ENCODE assay signal across 1 cellular context in the genomic region with DNA sequence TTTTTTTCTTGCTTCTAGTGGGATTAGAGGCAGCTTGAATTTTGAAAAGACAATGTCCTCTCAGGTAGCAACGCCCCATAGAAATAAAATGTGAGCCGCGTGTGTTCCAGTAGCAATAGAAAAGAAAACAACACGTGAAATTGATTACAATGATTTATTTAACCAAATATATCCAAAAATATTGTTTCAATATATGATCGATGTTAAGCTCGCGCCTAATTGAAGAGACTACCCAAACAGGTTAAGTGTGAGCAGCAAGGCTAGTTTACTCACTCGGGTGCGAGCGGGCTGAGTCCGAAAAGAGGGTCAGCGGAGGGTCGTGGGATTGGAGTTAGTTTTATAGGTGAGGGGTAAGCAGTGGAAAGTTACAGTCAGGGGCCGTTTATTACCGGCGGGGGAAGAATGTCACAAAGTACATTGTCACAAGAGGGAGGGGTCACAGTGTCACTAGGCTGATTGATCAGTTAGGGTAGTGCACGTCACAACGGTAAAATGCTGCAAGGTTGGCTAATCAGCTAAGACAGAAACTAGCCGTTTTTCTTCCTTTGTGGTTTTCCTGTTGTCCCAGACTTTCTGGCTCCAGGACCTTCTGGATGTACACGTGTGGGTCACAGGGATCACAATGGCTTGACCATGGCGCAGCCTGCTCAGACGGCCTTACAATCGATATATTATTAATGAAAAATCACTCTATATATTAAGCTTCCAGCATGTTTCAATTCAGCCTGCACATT.
TF ChIP-seq lines count a peak whose summit lies in the region.

No MANE protein-coding gene starts in this region.

TF ChIP-seq in K562, 482 proteins besides CTCF, POLR2A, EP300 and RAD21 (continues in another document):
- TF ChIP-seq MBD2 (IDR thresholded peaks at IDR 0.05; ENCODE audit: borderline replicate concordance, low read depth) (no peak), L3MBTL2 (IDR thresholded peaks at IDR 0.05) (peak; percentile 62; the same call in 1 of the 2 replicates), EZH2 (IDR thresholded peaks at IDR 0.05; ENCODE audit: borderline replicate concordance, low read depth, low read length) (no peak), TRIM24 (IDR thresholded peaks at IDR 0.05) (peak; percentile 47 to 57; a peak in 3 of 4 replicates), NR4A1 (CRISPR knock-in tag; IDR thresholded peaks at IDR 0.05) (no peak), NR4A1 (tag; IDR thresholded peaks at IDR 0.05) (no peak), ARID1B (IDR thresholded peaks at IDR 0.05) (peak; percentile 20; the same call in 1 of the 2 replicates), CREM (IDR thresholded peaks at IDR 0.05; ENCODE audit: low read depth) (peak; percentile 69), KDM5B (IDR thresholded peaks at IDR 0.05; ENCODE audit: insufficient replicate concordance, low read depth, low read length) (no peak), NCOA1 (IDR thresholded peaks at IDR 0.05; ENCODE audit: low read depth) (peak; percentile 44; the same call in 1 of the 2 replicates), MEIS2 (IDR thresholded peaks at IDR 0.05; ENCODE audit: partially characterized antibody) (peak; percentile 77), CHCHD3 (CRISPR knock-in tag; IDR thresholded peaks at IDR 0.05) (no peak), CBFA2T3 (IDR thresholded peaks at IDR 0.05) (0 out of 2 replicates have a peak, but pooled peaks have one; percentile 11), CEBPG (CRISPR knock-in tag; IDR thresholded peaks at IDR 0.05) (peak; percentile 18; the same call in 1 of the 2 replicates), CEBPG (tag; conservative IDR thresholded peaks at IDR 0.05 in 1 of 2, IDR thresholded peaks at IDR 0.05 in 1 of 2) (0 out of 4 replicates have a peak, but pooled peaks of 1 of the 2 experiments have one; percentile 15), BCOR (IDR thresholded peaks at IDR 0.05) (0 out of 2 replicates have a peak, but pooled peaks have one; percentile 7), MEF2A (IDR thresholded peaks at IDR 0.05; ENCODE audit: control insufficient read depth, low read depth, low read length) (no peak), ZBTB7A (IDR thresholded peaks at IDR 0.05; ENCODE audit: borderline replicate concordance, control insufficient read depth, low read depth, low read length) (peak; percentile 64; the same call in 1 of the 2 replicates), HNRNPL (IDR thresholded peaks at IDR 0.05; ENCODE audit: low read depth, low read length) (no peak), MECOM (CRISPR knock-in tag; IDR thresholded peaks at IDR 0.05) (peak; percentile 45; the same call in 1 of the 2 replicates), RBM25 (IDR thresholded peaks at IDR 0.05; ENCODE audit: low read depth, low read length, severe bottlenecking) (no peak), FUS (optimal IDR thresholded peaks at IDR 0.05; ENCODE audit: low read depth, low read length) (no peak), CBX3 (IDR thresholded peaks at IDR 0.05; ENCODE audit: borderline replicate concordance in 1 of 2, low read length in 2 of 2) (peak in 1 of 2 experiments; percentile 61; a peak in 1 of 3 replicates), ZNF586 (CRISPR knock-in tag; conservative IDR thresholded peaks at IDR 0.05) (no peak), ZNF324 (CRISPR knock-in tag; IDR thresholded peaks at IDR 0.05) (0 out of 2 replicates have a peak, but pooled peaks have one; percentile 47), KLF16 (IDR thresholded peaks at IDR 0.05) (no peak)
- TF ChIP-seq, protein P1, sequence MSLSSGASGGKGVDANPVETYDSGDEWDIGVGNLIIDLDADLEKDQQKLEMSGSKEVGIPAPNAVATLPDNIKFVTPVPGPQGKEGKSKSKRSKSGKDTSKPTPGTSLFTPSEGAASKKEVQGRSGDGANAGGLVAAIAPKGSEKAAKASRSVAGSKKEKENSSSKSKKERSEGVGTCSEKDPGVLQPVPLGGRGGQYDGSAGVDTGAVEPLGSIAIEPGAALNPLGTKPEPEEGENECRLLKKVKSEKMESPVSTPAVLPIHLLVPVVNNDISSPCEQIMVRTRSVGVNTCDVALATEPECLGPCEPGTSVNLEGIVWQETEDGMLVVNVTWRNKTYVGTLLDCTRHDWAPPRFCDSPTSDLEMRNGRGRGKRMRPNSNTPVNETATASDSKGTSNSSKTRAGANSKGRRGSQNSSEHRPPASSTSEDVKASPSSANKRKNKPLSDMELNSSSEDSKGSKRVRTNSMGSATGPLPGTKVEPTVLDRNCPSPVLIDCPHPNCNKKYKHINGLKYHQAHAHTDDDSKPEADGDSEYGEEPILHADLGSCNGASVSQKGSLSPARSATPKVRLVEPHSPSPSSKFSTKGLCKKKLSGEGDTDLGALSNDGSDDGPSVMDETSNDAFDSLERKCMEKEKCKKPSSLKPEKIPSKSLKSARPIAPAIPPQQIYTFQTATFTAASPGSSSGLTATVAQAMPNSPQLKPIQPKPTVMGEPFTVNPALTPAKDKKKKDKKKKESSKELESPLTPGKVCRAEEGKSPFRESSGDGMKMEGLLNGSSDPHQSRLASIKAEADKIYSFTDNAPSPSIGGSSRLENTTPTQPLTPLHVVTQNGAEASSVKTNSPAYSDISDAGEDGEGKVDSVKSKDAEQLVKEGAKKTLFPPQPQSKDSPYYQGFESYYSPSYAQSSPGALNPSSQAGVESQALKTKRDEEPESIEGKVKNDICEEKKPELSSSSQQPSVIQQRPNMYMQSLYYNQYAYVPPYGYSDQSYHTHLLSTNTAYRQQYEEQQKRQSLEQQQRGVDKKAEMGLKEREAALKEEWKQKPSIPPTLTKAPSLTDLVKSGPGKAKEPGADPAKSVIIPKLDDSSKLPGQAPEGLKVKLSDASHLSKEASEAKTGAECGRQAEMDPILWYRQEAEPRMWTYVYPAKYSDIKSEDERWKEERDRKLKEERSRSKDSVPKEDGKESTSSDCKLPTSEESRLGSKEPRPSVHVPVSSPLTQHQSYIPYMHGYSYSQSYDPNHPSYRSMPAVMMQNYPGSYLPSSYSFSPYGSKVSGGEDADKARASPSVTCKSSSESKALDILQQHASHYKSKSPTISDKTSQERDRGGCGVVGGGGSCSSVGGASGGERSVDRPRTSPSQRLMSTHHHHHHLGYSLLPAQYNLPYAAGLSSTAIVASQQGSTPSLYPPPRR (CRISPR knock-in tag; IDR thresholded peaks at IDR 0.05; ENCODE audit: borderline replicate concordance): no peak
- TF ChIP-seq, protein P2, sequence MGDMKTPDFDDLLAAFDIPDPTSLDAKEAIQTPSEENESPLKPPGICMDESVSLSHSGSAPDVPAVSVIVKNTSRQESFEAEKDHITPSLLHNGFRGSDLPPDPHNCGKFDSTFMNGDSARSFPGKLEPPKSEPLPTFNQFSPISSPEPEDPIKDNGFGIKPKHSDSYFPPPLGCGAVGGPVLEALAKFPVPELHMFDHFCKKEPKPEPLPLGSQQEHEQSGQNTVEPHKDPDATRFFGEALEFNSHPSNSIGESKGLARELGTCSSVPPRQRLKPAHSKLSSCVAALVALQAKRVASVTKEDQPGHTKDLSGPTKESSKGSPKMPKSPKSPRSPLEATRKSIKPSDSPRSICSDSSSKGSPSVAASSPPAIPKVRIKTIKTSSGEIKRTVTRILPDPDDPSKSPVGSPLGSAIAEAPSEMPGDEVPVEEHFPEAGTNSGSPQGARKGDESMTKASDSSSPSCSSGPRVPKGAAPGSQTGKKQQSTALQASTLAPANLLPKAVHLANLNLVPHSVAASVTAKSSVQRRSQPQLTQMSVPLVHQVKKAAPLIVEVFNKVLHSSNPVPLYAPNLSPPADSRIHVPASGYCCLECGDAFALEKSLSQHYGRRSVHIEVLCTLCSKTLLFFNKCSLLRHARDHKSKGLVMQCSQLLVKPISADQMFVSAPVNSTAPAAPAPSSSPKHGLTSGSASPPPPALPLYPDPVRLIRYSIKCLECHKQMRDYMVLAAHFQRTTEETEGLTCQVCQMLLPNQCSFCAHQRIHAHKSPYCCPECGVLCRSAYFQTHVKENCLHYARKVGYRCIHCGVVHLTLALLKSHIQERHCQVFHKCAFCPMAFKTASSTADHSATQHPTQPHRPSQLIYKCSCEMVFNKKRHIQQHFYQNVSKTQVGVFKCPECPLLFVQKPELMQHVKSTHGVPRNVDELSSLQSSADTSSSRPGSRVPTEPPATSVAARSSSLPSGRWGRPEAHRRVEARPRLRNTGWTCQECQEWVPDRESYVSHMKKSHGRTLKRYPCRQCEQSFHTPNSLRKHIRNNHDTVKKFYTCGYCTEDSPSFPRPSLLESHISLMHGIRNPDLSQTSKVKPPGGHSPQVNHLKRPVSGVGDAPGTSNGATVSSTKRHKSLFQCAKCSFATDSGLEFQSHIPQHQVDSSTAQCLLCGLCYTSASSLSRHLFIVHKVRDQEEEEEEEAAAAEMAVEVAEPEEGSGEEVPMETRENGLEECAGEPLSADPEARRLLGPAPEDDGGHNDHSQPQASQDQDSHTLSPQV (IDR thresholded peaks at IDR 0.05): 0 out of 2 replicates have a peak, but pooled peaks have one; percentile 12
- TF ChIP-seq, protein P3, sequence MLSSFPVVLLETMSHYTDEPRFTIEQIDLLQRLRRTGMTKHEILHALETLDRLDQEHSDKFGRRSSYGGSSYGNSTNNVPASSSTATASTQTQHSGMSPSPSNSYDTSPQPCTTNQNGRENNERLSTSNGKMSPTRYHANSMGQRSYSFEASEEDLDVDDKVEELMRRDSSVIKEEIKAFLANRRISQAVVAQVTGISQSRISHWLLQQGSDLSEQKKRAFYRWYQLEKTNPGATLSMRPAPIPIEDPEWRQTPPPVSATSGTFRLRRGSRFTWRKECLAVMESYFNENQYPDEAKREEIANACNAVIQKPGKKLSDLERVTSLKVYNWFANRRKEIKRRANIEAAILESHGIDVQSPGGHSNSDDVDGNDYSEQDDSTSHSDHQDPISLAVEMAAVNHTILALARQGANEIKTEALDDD (IDR thresholded peaks at IDR 0.05): peak; percentile 57; the same call in 1 of the 2 replicates
- TF ChIP-seq, protein P4, sequence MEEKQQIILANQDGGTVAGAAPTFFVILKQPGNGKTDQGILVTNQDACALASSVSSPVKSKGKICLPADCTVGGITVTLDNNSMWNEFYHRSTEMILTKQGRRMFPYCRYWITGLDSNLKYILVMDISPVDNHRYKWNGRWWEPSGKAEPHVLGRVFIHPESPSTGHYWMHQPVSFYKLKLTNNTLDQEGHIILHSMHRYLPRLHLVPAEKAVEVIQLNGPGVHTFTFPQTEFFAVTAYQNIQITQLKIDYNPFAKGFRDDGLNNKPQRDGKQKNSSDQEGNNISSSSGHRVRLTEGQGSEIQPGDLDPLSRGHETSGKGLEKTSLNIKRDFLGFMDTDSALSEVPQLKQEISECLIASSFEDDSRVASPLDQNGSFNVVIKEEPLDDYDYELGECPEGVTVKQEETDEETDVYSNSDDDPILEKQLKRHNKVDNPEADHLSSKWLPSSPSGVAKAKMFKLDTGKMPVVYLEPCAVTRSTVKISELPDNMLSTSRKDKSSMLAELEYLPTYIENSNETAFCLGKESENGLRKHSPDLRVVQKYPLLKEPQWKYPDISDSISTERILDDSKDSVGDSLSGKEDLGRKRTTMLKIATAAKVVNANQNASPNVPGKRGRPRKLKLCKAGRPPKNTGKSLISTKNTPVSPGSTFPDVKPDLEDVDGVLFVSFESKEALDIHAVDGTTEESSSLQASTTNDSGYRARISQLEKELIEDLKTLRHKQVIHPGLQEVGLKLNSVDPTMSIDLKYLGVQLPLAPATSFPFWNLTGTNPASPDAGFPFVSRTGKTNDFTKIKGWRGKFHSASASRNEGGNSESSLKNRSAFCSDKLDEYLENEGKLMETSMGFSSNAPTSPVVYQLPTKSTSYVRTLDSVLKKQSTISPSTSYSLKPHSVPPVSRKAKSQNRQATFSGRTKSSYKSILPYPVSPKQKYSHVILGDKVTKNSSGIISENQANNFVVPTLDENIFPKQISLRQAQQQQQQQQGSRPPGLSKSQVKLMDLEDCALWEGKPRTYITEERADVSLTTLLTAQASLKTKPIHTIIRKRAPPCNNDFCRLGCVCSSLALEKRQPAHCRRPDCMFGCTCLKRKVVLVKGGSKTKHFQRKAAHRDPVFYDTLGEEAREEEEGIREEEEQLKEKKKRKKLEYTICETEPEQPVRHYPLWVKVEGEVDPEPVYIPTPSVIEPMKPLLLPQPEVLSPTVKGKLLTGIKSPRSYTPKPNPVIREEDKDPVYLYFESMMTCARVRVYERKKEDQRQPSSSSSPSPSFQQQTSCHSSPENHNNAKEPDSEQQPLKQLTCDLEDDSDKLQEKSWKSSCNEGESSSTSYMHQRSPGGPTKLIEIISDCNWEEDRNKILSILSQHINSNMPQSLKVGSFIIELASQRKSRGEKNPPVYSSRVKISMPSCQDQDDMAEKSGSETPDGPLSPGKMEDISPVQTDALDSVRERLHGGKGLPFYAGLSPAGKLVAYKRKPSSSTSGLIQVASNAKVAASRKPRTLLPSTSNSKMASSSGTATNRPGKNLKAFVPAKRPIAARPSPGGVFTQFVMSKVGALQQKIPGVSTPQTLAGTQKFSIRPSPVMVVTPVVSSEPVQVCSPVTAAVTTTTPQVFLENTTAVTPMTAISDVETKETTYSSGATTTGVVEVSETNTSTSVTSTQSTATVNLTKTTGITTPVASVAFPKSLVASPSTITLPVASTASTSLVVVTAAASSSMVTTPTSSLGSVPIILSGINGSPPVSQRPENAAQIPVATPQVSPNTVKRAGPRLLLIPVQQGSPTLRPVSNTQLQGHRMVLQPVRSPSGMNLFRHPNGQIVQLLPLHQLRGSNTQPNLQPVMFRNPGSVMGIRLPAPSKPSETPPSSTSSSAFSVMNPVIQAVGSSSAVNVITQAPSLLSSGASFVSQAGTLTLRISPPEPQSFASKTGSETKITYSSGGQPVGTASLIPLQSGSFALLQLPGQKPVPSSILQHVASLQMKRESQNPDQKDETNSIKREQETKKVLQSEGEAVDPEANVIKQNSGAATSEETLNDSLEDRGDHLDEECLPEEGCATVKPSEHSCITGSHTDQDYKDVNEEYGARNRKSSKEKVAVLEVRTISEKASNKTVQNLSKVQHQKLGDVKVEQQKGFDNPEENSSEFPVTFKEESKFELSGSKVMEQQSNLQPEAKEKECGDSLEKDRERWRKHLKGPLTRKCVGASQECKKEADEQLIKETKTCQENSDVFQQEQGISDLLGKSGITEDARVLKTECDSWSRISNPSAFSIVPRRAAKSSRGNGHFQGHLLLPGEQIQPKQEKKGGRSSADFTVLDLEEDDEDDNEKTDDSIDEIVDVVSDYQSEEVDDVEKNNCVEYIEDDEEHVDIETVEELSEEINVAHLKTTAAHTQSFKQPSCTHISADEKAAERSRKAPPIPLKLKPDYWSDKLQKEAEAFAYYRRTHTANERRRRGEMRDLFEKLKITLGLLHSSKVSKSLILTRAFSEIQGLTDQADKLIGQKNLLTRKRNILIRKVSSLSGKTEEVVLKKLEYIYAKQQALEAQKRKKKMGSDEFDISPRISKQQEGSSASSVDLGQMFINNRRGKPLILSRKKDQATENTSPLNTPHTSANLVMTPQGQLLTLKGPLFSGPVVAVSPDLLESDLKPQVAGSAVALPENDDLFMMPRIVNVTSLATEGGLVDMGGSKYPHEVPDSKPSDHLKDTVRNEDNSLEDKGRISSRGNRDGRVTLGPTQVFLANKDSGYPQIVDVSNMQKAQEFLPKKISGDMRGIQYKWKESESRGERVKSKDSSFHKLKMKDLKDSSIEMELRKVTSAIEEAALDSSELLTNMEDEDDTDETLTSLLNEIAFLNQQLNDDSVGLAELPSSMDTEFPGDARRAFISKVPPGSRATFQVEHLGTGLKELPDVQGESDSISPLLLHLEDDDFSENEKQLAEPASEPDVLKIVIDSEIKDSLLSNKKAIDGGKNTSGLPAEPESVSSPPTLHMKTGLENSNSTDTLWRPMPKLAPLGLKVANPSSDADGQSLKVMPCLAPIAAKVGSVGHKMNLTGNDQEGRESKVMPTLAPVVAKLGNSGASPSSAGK (IDR thresholded peaks at IDR 0.05): peak; percentile 34; the same call in 1 of the 2 replicates
- TF ChIP-seq, protein P5, sequence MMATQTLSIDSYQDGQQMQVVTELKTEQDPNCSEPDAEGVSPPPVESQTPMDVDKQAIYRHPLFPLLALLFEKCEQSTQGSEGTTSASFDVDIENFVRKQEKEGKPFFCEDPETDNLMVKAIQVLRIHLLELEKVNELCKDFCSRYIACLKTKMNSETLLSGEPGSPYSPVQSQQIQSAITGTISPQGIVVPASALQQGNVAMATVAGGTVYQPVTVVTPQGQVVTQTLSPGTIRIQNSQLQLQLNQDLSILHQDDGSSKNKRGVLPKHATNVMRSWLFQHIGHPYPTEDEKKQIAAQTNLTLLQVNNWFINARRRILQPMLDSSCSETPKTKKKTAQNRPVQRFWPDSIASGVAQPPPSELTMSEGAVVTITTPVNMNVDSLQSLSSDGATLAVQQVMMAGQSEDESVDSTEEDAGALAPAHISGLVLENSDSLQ (IDR thresholded peaks at IDR 0.05): peak; percentile 68
